In the genomic region with DNA sequence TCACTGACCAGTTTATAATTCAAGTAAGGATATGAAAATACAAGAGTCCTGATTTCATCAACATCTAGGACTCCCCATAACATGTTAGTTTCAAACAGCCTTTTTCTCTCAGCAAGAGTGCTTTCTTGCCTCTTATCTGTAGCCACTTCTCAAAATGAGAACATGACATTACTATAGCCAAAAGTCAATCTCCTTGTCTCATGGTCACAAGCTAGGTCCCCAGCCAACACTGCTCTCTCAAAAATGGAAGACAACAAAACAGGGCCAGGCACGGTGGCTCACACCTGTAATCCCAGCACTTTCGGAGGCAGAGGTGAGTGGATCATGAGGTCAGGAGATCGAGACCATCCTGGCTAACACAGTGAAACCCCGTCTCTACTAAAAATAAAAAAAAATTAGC, we compare ENCODE assay signal across 18 cellular contexts. TPM values are rescaled to one million over a fixed set of nuclear protein-coding genes. Genes with fewer than 3 reads are reported as not detected.
A peak's percentile ranks its signal among the peaks of the same experiment; 100 is the strongest.
DNase-seq lines count a peak whose midpoint lies in the region; ATAC-seq and TF ChIP-seq lines count a peak whose summit lies in the region.
"Had no signal": no experiment of that assay in that cellular context is flagged by ENCODE, and none has a peak within 500 bp of the region (broad histone marks: within the 10 kb centered on the region; RNA-seq: fewer than 3 reads in every experiment).

No MANE protein-coding gene starts in this region.

- H3K4me3 Mint-ChIP-seq in H9: no peak overlapping the region
- H3K4me3 Mint-ChIP-seq: activated naive CD8-positive, alpha-beta T cell treated with anti-CD3 and anti-CD28 coated beads, Interleukin-2, amount 10 ng/mL, durations not matched to agents 7 days and 5 days; activated T-helper 1 cell treated with anti-CD3 and anti-CD28 coated beads, Interleukin-12 subunit alpha, Interleukin-12 subunit beta, Interleukin-2, Interleukin-4 antibody, amounts not matched to agents 30 ng/mL and 10 ng/mL and 1 ng/mL, durations not matched to agents 14 hours and 24 hours and 36 hours; CD4-positive, CD25-positive, alpha-beta regulatory T cell had no signal

- H3K4ac ChIP-seq in H9 (ENCODE audit: low read depth, low read length): no peak overlapping the region
- peak overlapping the region in 1 of 2 experiments; percentile 82 for H3K4ac ChIP-seq in mesenchymal stem cell (ENCODE audit: low read depth in 1 of 2, low read length in 2 of 2)

- dilution Hi-C loops in mammary epithelial cell (cut with HindIII; ENCODE audit: low sequenced_read_pairs): no loop called here

- H4K8ac ChIP-seq in H9 (replicated peaks; ENCODE audit: insufficient read length, low read depth, low read length) (no peak overlapping the region), mesenchymal stem cell (ENCODE audit: low read length) (no peak overlapping the region)

- H3K36me3 Mint-ChIP-seq in H9 (ENCODE audit: insufficient read depth in 1 of 3, low read depth in 3 of 3): peaks cover 16 to 19% (median 18%) of the 10 kb centered on the region in 3 experiments

- H2BK5ac ChIP-seq in H9 (ENCODE audit: insufficient read length, low read length): no peak overlapping the region
- H2BK5ac ChIP-seq in mesenchymal stem cell (ENCODE audit: low read depth, low read length, poor library complexity, severe bottlenecking): no peak overlapping the region

- H4K5ac ChIP-seq in H9 (ENCODE audit: insufficient read length, low read depth, low read length): no peak overlapping the region

- no peak overlapping the region for H3K9ac ChIP-seq in H9 (ENCODE audit: extremely low read depth, insufficient read length, low read length)
- H3K9ac ChIP-seq in mammary epithelial cell (ENCODE audit: insufficient read depth, low read length): no peak overlapping the region
- no peak overlapping the region for H3K9ac ChIP-seq in mesenchymal stem cell (ENCODE audit: low read length)

- H3K36me3 ChIP-seq in ACC112 (ENCODE audit: insufficient read depth, low read length) (peaks cover 4% of the 10 kb centered on the region; the same call in 1 of the 2 replicates), mammary epithelial cell (ENCODE audit: insufficient read depth, low read length) (no peaks in the 10 kb centered on the region), mesenchymal stem cell (ENCODE audit: control insufficient read depth in 1 of 2, insufficient read depth in 2 of 2, low read depth in 1 of 2, low read length in 2 of 2) (no peaks in the 10 kb centered on the region), suprapubic skin (no peaks in the 10 kb centered on the region)
- H3K36me3 ChIP-seq: gastroesophageal sphincter, right lobe of liver had no signal

- H3K27me3 ChIP-seq in ACC112 (ENCODE audit: insufficient read depth, low read length) (no peaks in the 10 kb centered on the region), H9 (ENCODE audit: insufficient read depth, low read length) (no peaks in the 10 kb centered on the region), mammary epithelial cell (ENCODE audit: insufficient read depth, low read length) (no peaks in the 10 kb centered on the region), mesenchymal stem cell (ENCODE audit: control insufficient read depth in 1 of 2, insufficient read depth in 1 of 2, low read length in 2 of 2) (no peaks in the 10 kb centered on the region), suprapubic skin (no peaks in the 10 kb centered on the region)
- H3K27me3 ChIP-seq: gastroesophageal sphincter, right lobe of liver had no signal

- DNase-seq in H9: no peak
- no peak for DNase-seq in mammary epithelial cell
- DNase-seq in mesenchymal stem cell: no peak
- no peak for DNase-seq in GOT3 (lab: John Stamatoyannopoulos, UW)
- no peak for DNase-seq in left colon
- no peak for DNase-seq in suprapubic skin (ENCODE audit: low spot score in 2 of 2)
- DNase-seq: activated CD4-positive, CD25-positive, alpha-beta regulatory T cell treated with anti-CD3 and anti-CD28 coated beads, Interleukin-2, amount 50 U/mL, for 72 hours; activated naive CD8-positive, alpha-beta T cell treated with anti-CD3 and anti-CD28 coated beads, Interleukin-2, amount 10 ng/mL, durations not matched to agents 7 days and 5 days; CD4-positive, CD25-positive, alpha-beta regulatory T cell; effector CD8-positive, alpha-beta T cell; GF-D8; HCEC 1CT; KG1; NCI-H524 treated with DMSO at 0.1 percent for 48 hours; right lobe of liver had no signal

- ATAC-seq in left colon: no peak
- ATAC-seq: gastroesophageal sphincter, right lobe of liver had no signal

- CTCF ChIA-PET in mammary epithelial cell (lab: Charles Lee; ENCODE audit: low non-redundant PET): no interaction called here

- H3K23ac ChIP-seq in H9 (ENCODE audit: insufficient read length, low read depth, low read length) (no peak overlapping the region), mesenchymal stem cell (ENCODE audit: low read length in 2 of 2) (no peak overlapping the region)

- H2AFZ ChIP-seq in ACC112 (ENCODE audit: low read length, unreplicated experiment): no peak overlapping the region
- no peak overlapping the region for H2AFZ ChIP-seq in H9 (ENCODE audit: low read length)
- no peak overlapping the region for H2AFZ ChIP-seq in mammary epithelial cell (ENCODE audit: low read depth, low read length)
- H2AFZ ChIP-seq in mesenchymal stem cell (ENCODE audit: low read depth, low read length): no peak overlapping the region

- no peak overlapping the region for H2BK20ac ChIP-seq in H9 (ENCODE audit: low read depth, low read length, poor library complexity, severe bottlenecking)

- H3K4me2 ChIP-seq in H9 (ENCODE audit: insufficient read depth, insufficient read length, low read length) (no peak overlapping the region), mammary epithelial cell (ENCODE audit: insufficient read depth, low read depth, low read length) (no peak overlapping the region), mesenchymal stem cell (ENCODE audit: low read length, poor library complexity, severe bottlenecking) (no peak overlapping the region)

- TF ChIP-seq CTCF in H9 (conservative IDR thresholded peaks at IDR 0.05) (no peak), mammary epithelial cell (conservative IDR thresholded peaks at IDR 0.05 in 1 of 2, IDR thresholded peaks at IDR 0.05 in 1 of 2; ENCODE audit: extremely low read depth in 1 of 2, insufficient read depth in 1 of 2, low read depth in 1 of 2, low read length in 2 of 2) (no peak), suprapubic skin (IDR thresholded peaks at IDR 0.05) (no peak)

- H3K4me1 ChIP-seq in ACC112 (ENCODE audit: control insufficient read depth, insufficient read depth, low read length, unreplicated experiment) (peaks cover 23% of the 10 kb centered on the region), H9 (ENCODE audit: insufficient read depth, low read length) (no peaks in the 10 kb centered on the region), mammary epithelial cell (ENCODE audit: insufficient read depth, low read length) (peaks cover 31% of the 10 kb centered on the region), mesenchymal stem cell (ENCODE audit: control insufficient read depth, insufficient read depth, low read depth, low read length) (peaks cover 3% of the 10 kb centered on the region), suprapubic skin (peaks cover 15% of the 10 kb centered on the region)

- H3K27ac ChIP-seq in ACC112 (ENCODE audit: low read depth, low read length): peak overlapping the region; percentile 77
- H3K27ac ChIP-seq in H9 (ENCODE audit: insufficient read length, low read depth, low read length): no peak overlapping the region
- peak overlapping the region; percentile 86 for H3K27ac ChIP-seq in mammary epithelial cell (ENCODE audit: insufficient read depth, low read depth, low read length)
- no peak overlapping the region for H3K27ac ChIP-seq in mesenchymal stem cell (ENCODE audit: low read length, poor library complexity, severe bottlenecking)
- no peak overlapping the region for H3K27ac ChIP-seq in suprapubic skin

- no TSS peak for BruUV-seq in mammary epithelial cell (replicated peaks; lab: Mats Ljungman, UMichigan)

- peaks cover 12 to 16% of the 10 kb centered on the region in 2 experiments for H3K9me3 Mint-ChIP-seq in H9

- H2BK120ac ChIP-seq in H9 (ENCODE audit: low read depth, low read length, poor library complexity, severe bottlenecking) (no peak overlapping the region), mesenchymal stem cell (ENCODE audit: low read depth, low read length) (peak overlapping the region; percentile 85)

- in situ Hi-C loops in mammary epithelial cell (cut with MboI; ENCODE audit: low sequenced_read_pairs in 2 of 2): no loop called here

- no peak for TF ChIP-seq EP300 in suprapubic skin (IDR thresholded peaks at IDR 0.05)

- H2BK15ac ChIP-seq in H9 (ENCODE audit: low read depth, low read length): no peak overlapping the region
- H2BK15ac ChIP-seq in mesenchymal stem cell (ENCODE audit: low read depth, poor library complexity, severe bottlenecking): no peak overlapping the region

- H3K79me2 ChIP-seq in ACC112 (ENCODE audit: control insufficient read depth, insufficient read depth, low read length, unreplicated experiment) (peaks cover 66% of the 10 kb centered on the region), H9 (ENCODE audit: insufficient read depth, low read length) (peaks cover 4% of the 10 kb centered on the region; the same call in 1 of the 2 replicates), mammary epithelial cell (ENCODE audit: insufficient read depth, low read length) (peaks cover 91% of the 10 kb centered on the region)

- H3K4me1 Mint-ChIP-seq in H9: no peaks in the 10 kb centered on the region

- H3K79me1 ChIP-seq in H9 (ENCODE audit: insufficient read depth, low read depth, low read length, poor library complexity, severe bottlenecking) (peaks cover 3% of the 10 kb centered on the region), mesenchymal stem cell (replicated peaks; ENCODE audit: low read length, poor library complexity, severe bottlenecking) (peaks cover 2% of the 10 kb centered on the region)

- intact Hi-C loops in mammary epithelial cell (cut with micrococcal nuclease) (no loop called here), left colon (cut with DNase I, micrococcal nuclease) (no loop called here)

- peak overlapping the region in 2 of 3 experiments; percentile 3 to 17; a peak in 2 of 7 replicates for H3K27ac Mint-ChIP-seq in H9
- H3K27ac Mint-ChIP-seq: activated naive CD8-positive, alpha-beta T cell treated with anti-CD3 and anti-CD28 coated beads, Interleukin-2, amount 10 ng/mL, durations not matched to agents 7 days and 5 days; activated T-helper 1 cell treated with anti-CD3 and anti-CD28 coated beads, Interleukin-12 subunit alpha, Interleukin-12 subunit beta, Interleukin-2, Interleukin-4 antibody, amounts not matched to agents 30 ng/mL and 10 ng/mL and 1 ng/mL, durations not matched to agents 14 hours and 24 hours and 36 hours had no signal

- no CpG with 5 or more reads among the region's 4 CpGs for WGBS in H9 (ENCODE audit: extremely low coverage, insufficient read length, low lambda C conversion rate)
- 100% methylated on average over 3 of the region's 4 CpGs for WGBS in mammary epithelial cell (ENCODE audit: low coverage, missing lambda C conversion rate)
- WGBS in mesenchymal stem cell: 94% methylated on average over 4 of the region's 4 CpGs
- 94% methylated on average over 4 of the region's 4 CpGs for WGBS in suprapubic skin

- H3K23me2 ChIP-seq in H9 (ENCODE audit: insufficient read length, low read depth, low read length, poor library complexity, severe bottlenecking): no peaks in the 10 kb centered on the region

- H2AK5ac ChIP-seq in H9 (ENCODE audit: insufficient read length, low read length) (no peak overlapping the region), mesenchymal stem cell (ENCODE audit: low read length, severe bottlenecking) (no peak overlapping the region)

- no peaks in the 10 kb centered on the region for H3K27me3 Mint-ChIP-seq in H9 (ENCODE audit: low read depth)
- H3K27me3 Mint-ChIP-seq: activated naive CD8-positive, alpha-beta T cell treated with anti-CD3 and anti-CD28 coated beads, Interleukin-2, amount 10 ng/mL, durations not matched to agents 7 days and 5 days; CD4-positive, CD25-positive, alpha-beta regulatory T cell had no signal

- H3K14ac ChIP-seq in H9 (ENCODE audit: insufficient read depth, low read length) (no peak overlapping the region), mesenchymal stem cell (ENCODE audit: low read length in 2 of 2) (no peak overlapping the region)

- no peak overlapping the region for H4K91ac ChIP-seq in H9 (ENCODE audit: insufficient read length, low read depth, low read length)
- no peak overlapping the region for H4K91ac ChIP-seq in mesenchymal stem cell (ENCODE audit: low read length)

- no peak overlapping the region for H3T11ph ChIP-seq in H9 (ENCODE audit: low read length)

- H3K4me3 ChIP-seq in ACC112 (ENCODE audit: low read depth, low read length) (no peak overlapping the region), mammary epithelial cell (replicated peaks in 1 of 3; ENCODE audit: insufficient read depth in 1 of 3, low read depth in 2 of 3, low read length in 3 of 3) (no peak overlapping the region), mesenchymal stem cell (ENCODE audit: insufficient read depth in 1 of 2, low read depth in 1 of 2, low read length in 2 of 2) (no peak overlapping the region), suprapubic skin (no peak overlapping the region)
- H3K4me3 ChIP-seq: gastroesophageal sphincter, right lobe of liver had no signal

- no peaks in the 10 kb centered on the region for H4K20me1 ChIP-seq in H9 (ENCODE audit: control insufficient read depth, insufficient read depth, insufficient read length)
- no peaks in the 10 kb centered on the region for H4K20me1 ChIP-seq in mammary epithelial cell (ENCODE audit: insufficient read depth, low read length)

- H3K18ac ChIP-seq in H9 (ENCODE audit: insufficient read length, low read depth, low read length) (no peak overlapping the region), mesenchymal stem cell (ENCODE audit: low read depth in 1 of 2, low read length in 2 of 2) (peak overlapping the region in 1 of 2 experiments; percentile 28)

- H3K56ac ChIP-seq in H9 (ENCODE audit: insufficient read length, low read depth, low read length): no peak overlapping the region

- H2BK12ac ChIP-seq in H9 (ENCODE audit: insufficient read length, low read depth, low read length): no peak overlapping the region
- no peak overlapping the region for H2BK12ac ChIP-seq in mesenchymal stem cell (ENCODE audit: low read length in 2 of 2)

- no peak for TF ChIP-seq POLR2A in suprapubic skin (IDR thresholded peaks at IDR 0.05)

- H3K9me3 ChIP-seq in H9 (ENCODE audit: control insufficient read depth, low read depth, low read length) (no peaks in the 10 kb centered on the region), mammary epithelial cell (replicated peaks; ENCODE audit: insufficient read depth, low read length) (no peaks in the 10 kb centered on the region), mesenchymal stem cell (ENCODE audit: control insufficient read depth, low read length) (no peaks in the 10 kb centered on the region), suprapubic skin (no peaks in the 10 kb centered on the region)
- H3K9me3 ChIP-seq: gastroesophageal sphincter, right lobe of liver had no signal

RNA-seq across cellular contexts. Expression of a gene that starts 15.8 kb away (rescaled TPM):
- total RNA-seq in H9 (2021) (45.9 and 51.9 TPM in 2 replicates), mammary epithelial cell (100 to 1,000 TPM; 112 to 248 TPM), left colon (10 to 100 TPM; 33.8 to 36.1 TPM), suprapubic skin (10 to 100 TPM; 53.3 to 99.5 (median 67.6) TPM)
- 9.7 TPM for polyA plus RNA-seq in mammary epithelial cell
- 161 TPM for polyA minus RNA-seq in mammary epithelial cell
- polyA plus RNA-seq in mesenchymal stem cell (2013, experiment 1 of 2): 15.0 TPM
- 14.1 TPM for polyA plus RNA-seq in mesenchymal stem cell (2013, experiment 2 of 2)

Comparison
In these comparisons a context has a peak if more than half of its experiments do, and no peak if none do; other contexts are left out.
1. H3K27ac ChIP-seq: peak in ACC112 (single experiment) and mammary epithelial cell (single experiment); none in H9 (single experiment), mesenchymal stem cell (single experiment) and suprapubic skin (single experiment).